Comparison of ENCODE assay signal across 1 cellular context in genomic region chr5:16983022-16983639, GRCh38.
TF ChIP-seq lines count a peak whose summit lies in the region.

No MANE protein-coding gene starts in this region.

TF ChIP-seq in K562, 482 proteins besides CTCF, POLR2A, EP300 and RAD21 (continued from another document):
- TF ChIP-seq, protein P1, sequence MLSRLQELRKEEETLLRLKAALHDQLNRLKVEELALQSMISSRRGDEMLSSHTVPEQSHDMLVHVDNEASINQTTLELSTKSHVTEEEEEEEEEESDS (CRISPR knock-in tag; IDR thresholded peaks at IDR 0.05) = no peak
- no peak for TF ChIP-seq NCOR1 (IDR thresholded peaks at IDR 0.05)
- no peak for TF ChIP-seq SMARCC2 (IDR thresholded peaks at IDR 0.05; ENCODE audit: low read depth)
- TF ChIP-seq MXD1 (CRISPR knock-in tag; IDR thresholded peaks at IDR 0.05; ENCODE audit: borderline replicate concordance, poor library complexity, severe bottlenecking) = no peak
- TF ChIP-seq, protein P2, sequence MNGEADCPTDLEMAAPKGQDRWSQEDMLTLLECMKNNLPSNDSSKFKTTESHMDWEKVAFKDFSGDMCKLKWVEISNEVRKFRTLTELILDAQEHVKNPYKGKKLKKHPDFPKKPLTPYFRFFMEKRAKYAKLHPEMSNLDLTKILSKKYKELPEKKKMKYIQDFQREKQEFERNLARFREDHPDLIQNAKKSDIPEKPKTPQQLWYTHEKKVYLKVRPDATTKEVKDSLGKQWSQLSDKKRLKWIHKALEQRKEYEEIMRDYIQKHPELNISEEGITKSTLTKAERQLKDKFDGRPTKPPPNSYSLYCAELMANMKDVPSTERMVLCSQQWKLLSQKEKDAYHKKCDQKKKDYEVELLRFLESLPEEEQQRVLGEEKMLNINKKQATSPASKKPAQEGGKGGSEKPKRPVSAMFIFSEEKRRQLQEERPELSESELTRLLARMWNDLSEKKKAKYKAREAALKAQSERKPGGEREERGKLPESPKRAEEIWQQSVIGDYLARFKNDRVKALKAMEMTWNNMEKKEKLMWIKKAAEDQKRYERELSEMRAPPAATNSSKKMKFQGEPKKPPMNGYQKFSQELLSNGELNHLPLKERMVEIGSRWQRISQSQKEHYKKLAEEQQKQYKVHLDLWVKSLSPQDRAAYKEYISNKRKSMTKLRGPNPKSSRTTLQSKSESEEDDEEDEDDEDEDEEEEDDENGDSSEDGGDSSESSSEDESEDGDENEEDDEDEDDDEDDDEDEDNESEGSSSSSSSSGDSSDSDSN (IDR thresholded peaks at IDR 0.05; ENCODE audit: borderline replicate concordance in 1 of 2, low read depth in 2 of 2, low read length in 2 of 2) = no peak
- TF ChIP-seq ZBED1 (IDR thresholded peaks at IDR 0.05) = no peak
- TF ChIP-seq, protein P3, sequence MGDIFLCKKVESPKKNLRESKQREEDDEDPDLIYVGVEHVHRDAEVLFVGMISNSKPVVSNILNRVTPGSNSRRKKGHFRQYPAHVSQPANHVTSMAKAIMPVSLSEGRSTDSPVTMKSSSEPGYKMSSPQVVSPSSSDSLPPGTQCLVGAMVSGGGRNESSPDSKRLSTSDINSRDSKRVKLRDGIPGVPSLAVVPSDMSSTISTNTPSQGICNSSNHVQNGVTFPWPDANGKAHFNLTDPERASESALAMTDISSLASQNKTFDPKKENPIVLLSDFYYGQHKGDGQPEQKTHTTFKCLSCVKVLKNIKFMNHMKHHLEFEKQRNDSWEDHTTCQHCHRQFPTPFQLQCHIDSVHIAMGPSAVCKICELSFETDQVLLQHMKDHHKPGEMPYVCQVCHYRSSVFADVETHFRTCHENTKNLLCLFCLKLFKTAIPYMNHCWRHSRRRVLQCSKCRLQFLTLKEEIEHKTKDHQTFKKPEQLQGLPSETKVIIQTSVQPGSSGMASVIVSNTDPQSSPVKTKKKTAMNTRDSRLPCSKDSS (IDR thresholded peaks at IDR 0.05; ENCODE audit: low read depth, partially characterized antibody) = no peak
- no peak for TF ChIP-seq XRCC4 (IDR thresholded peaks at IDR 0.05; ENCODE audit: extremely low read depth, insufficient read depth, insufficient read length)
- TF ChIP-seq VEZF1 (CRISPR knock-in tag; IDR thresholded peaks at IDR 0.05) = no peak
